8 cellular contexts compared by ENCODE assay signal in genomic region chr1:228405200-228405978, GRCh38. TPM values are rescaled to one million over a fixed set of nuclear protein-coding genes. Genes with fewer than 3 reads are reported as not detected.
DNase-seq lines count a peak whose midpoint lies in the region; ATAC-seq and TF ChIP-seq lines count a peak whose summit lies in the region.

No MANE protein-coding gene starts in this region.

- TF ChIP-seq EP300 in transverse colon (IDR thresholded peaks at IDR 0.05; ENCODE audit: low read depth), result no peak

- H3K4me1 Mint-ChIP-seq in activated naive CD8-positive, alpha-beta T cell treated with anti-CD3 and anti-CD28 coated beads, Interleukin-2, amount 10 ng/mL, durations not matched to agents 7 days and 5 days, result peaks cover 43% of the 10 kb centered on the region

- POLR2A ChIA-PET in activated naive CD8-positive, alpha-beta T cell treated with anti-CD3 and anti-CD28 coated beads, Interleukin-2, amount 10 ng/mL, durations not matched to agents 7 days and 5 days (lab: Charles Lee), result interaction anchor here (0.8 to 4.2 kb wide), 15 partner anchors 8 to 265 kb away, joined by 3 to 107 read pairs (median 4); partner anchors contain the start of genes IBA57 and RNF187

- peak overlapping the region; percentile 95 for H3K27ac Mint-ChIP-seq in activated naive CD8-positive, alpha-beta T cell treated with anti-CD3 and anti-CD28 coated beads, Interleukin-2, amount 10 ng/mL, durations not matched to agents 7 days and 5 days

- no peak for TF ChIP-seq CTCF in transverse colon (IDR thresholded peaks at IDR 0.05)

- no peak for ATAC-seq in activated naive CD8-positive, alpha-beta T cell treated with anti-CD3 and anti-CD28 coated beads, Interleukin-2, amount 10 ng/mL, durations not matched to agents 7 days and 5 days (ENCODE audit: low read depth)
- ATAC-seq in GM19351 (IDR thresholded peaks at IDR 0.05; ENCODE audit: unreplicated experiment) (no peak), left lobe of liver (no peak)

- peaks cover 12 to 39% (median 30%) of the 10 kb centered on the region in 4 donors for H3K4me1 ChIP-seq in transverse colon

- H3K36me3 Mint-ChIP-seq in activated naive CD8-positive, alpha-beta T cell treated with anti-CD3 and anti-CD28 coated beads, Interleukin-2, amount 10 ng/mL, durations not matched to agents 7 days and 5 days, result peaks cover 18% of the 10 kb centered on the region

- H3K27me3 ChIP-seq in transverse colon, result no peaks in the 10 kb centered on the region

- peak; percentile 64 for DNase-seq in activated effector memory CD4-positive, alpha-beta T cell treated with anti-CD3 and anti-CD28 coated beads, Interleukin-2, amount 50 U/mL, for 16 hours
- no peak for DNase-seq in activated effector memory CD4-positive, alpha-beta T cell treated with Interleukin-2 at 50 U/mL for 16 hours
- no peak for DNase-seq in activated naive CD8-positive, alpha-beta T cell treated with anti-CD3 and anti-CD28 coated beads, Interleukin-2, amount 10 ng/mL, durations not matched to agents 7 days and 5 days
- DNase-seq in left kidney (ENCODE audit: low read depth, low spot score) (peak; percentile 6), transverse colon (no peak), left lobe of liver (ENCODE audit: low spot score) (no peak), NCI-H524 treated with DMSO at 0.1 percent for 48 hours (lab: John Stamatoyannopoulos, UW) (no peak)

- TF ChIP-seq POLR2A in transverse colon (IDR thresholded peaks at IDR 0.05), result no peak

- WGBS in transverse colon (ENCODE audit: low coverage in 1 of 2), 2 donors, result 25% methylated on average over 11 of the region's 11 CpGs; no CpG with 5 or more reads in 1 of the 2 donors

- peak overlapping the region; percentile 66 to 99 (median 90) for H3K4me3 ChIP-seq in transverse colon

- no peaks in the 10 kb centered on the region for H3K9me3 Mint-ChIP-seq in activated naive CD8-positive, alpha-beta T cell treated with anti-CD3 and anti-CD28 coated beads, Interleukin-2, amount 10 ng/mL, durations not matched to agents 7 days and 5 days

- intact Hi-C loops in transverse colon (cut with DNase I; ENCODE audit: low total_unique reads), result no loop called here

- H3K27me3 Mint-ChIP-seq in activated naive CD8-positive, alpha-beta T cell treated with anti-CD3 and anti-CD28 coated beads, Interleukin-2, amount 10 ng/mL, durations not matched to agents 7 days and 5 days, result no peaks in the 10 kb centered on the region

- in situ Hi-C loops in transverse colon (cut with MboI; ENCODE audit: low pct_ligation_motif_present in 1 of 4, low pct_unique_long_range_greater_than_20kb in 1 of 4, low sequenced_read_pairs in 3 of 4), result no loop called here

- no peaks in the 10 kb centered on the region for H3K9me3 ChIP-seq in transverse colon

- peak overlapping the region; percentile 99 for H3K4me3 Mint-ChIP-seq in activated naive CD8-positive, alpha-beta T cell treated with anti-CD3 and anti-CD28 coated beads, Interleukin-2, amount 10 ng/mL, durations not matched to agents 7 days and 5 days

- peaks cover 0 to under 1% (median 0%) of the 10 kb centered on the region in 4 donors for H3K36me3 ChIP-seq in transverse colon

- peak overlapping the region; percentile 86 to 97 (median 93) for H3K27ac ChIP-seq in transverse colon

RNA-seq across cellular contexts. Expression of gene TRIM11, which starts 1.2 kb away (rescaled TPM):
- total RNA-seq in activated naive CD8-positive, alpha-beta T cell treated with anti-CD3 and anti-CD28 coated beads, Interleukin-2, amount 10 ng/mL, durations not matched to agents 7 days and 5 days, result 10 to 100 TPM; 66.6 to 73.2 TPM
- total RNA-seq in transverse colon (100 to 1,000 TPM in 1 of 4 donors, 10 to 100 TPM in 3; 27.2 to 125 (median 48.6) TPM), left lobe of liver (7.3 TPM)

RNA-seq across cellular contexts. Expression of gene TRIM17, which starts 11.3 kb away (rescaled TPM):
- total RNA-seq in activated naive CD8-positive, alpha-beta T cell treated with anti-CD3 and anti-CD28 coated beads, Interleukin-2, amount 10 ng/mL, durations not matched to agents 7 days and 5 days, result 1 to 10 TPM; 3.4 to 4.3 TPM
- not detected for total RNA-seq in transverse colon
- total RNA-seq in left lobe of liver, result not detected

Comparison
In these comparisons a context has a peak if more than half of its experiments do, and no peak if none do; other contexts are left out.
1. DNase-seq: peak in activated effector memory CD4-positive, alpha-beta T cell treated with anti-CD3 and anti-CD28 coated beads, Interleukin-2, amount 50 U/mL, for 16 hours (single experiment) and left kidney (single experiment); none in activated effector memory CD4-positive, alpha-beta T cell treated with Interleukin-2 at 50 U/mL for 16 hours (single experiment), activated naive CD8-positive, alpha-beta T cell treated with anti-CD3 and anti-CD28 coated beads, Interleukin-2, amount 10 ng/mL, durations not matched to agents 7 days and 5 days (single experiment), transverse colon (single experiment), left lobe of liver (single experiment) and NCI-H524 treated with DMSO at 0.1 percent for 48 hours (single experiment).